Comparison of ENCODE assay signal across 21 cellular contexts in genomic region chr11:112223754-112224532, GRCh38. TPM values are rescaled to one million over a fixed set of nuclear protein-coding genes. Genes with fewer than 3 reads are reported as not detected.
"Had no signal": no experiment of that assay in that cellular context is flagged by ENCODE, and none has a peak within 500 bp of the region (broad histone marks: within the 10 kb centered on the region; RNA-seq: fewer than 3 reads in every experiment).

No MANE protein-coding gene starts in this region.

- H3K27ac ChIP-seq: esophagus muscularis mucosa, left lung, lower lobe of right lung, neutrophil, sigmoid colon, suprapubic skin, thyroid gland, upper lobe of left lung, uterus had no signal

- H3K9me3 ChIP-seq: esophagus muscularis mucosa, left lung, lower lobe of right lung, neutrophil, sigmoid colon, suprapubic skin, thyroid gland, upper lobe of left lung, uterus had no signal

- H3K4me3 ChIP-seq: esophagus muscularis mucosa, left lung, lower lobe of right lung, sigmoid colon, skin epidermis, suprapubic skin, thyroid gland, upper lobe of left lung, uterus had no signal

- H3K27ac Mint-ChIP-seq: dendritic cell treated with granulocyte-macrophage colony-stimulating factor and Interleukin-4, amounts not matched to agents 40 ng/mL and 50 ng/mL, for 4 days; nephron progenitor cell had no signal

- H3K27me3 Mint-ChIP-seq: dendritic cell treated with granulocyte-macrophage colony-stimulating factor and Interleukin-4, amounts not matched to agents 40 ng/mL and 50 ng/mL, for 4 days; effector memory CD8-positive, alpha-beta T cell; memory B cell had no signal

- H3K36me3 ChIP-seq: left lung, suprapubic skin, thyroid gland, uterus had no signal

- DNase-seq: effector memory CD8-positive, alpha-beta T cell; immature natural killer cell; left lung; lower lobe of right lung; nephron progenitor cell; sigmoid colon; stimulated activated naive CD8-positive, alpha-beta T cell treated with anti-CD3 and anti-CD28 coated beads, Interleukin-15, Interleukin-2, amounts not matched to agents 100 U/mL and 50 U/mL, for 24 hours; thyroid gland; upper lobe of left lung; uterus had no signal

- H3K4me1 ChIP-seq: uterus had no signal

- H3K9me3 Mint-ChIP-seq: dendritic cell treated with granulocyte-macrophage colony-stimulating factor and Interleukin-4, amounts not matched to agents 40 ng/mL and 50 ng/mL, for 4 days; effector memory CD8-positive, alpha-beta T cell; immature natural killer cell; memory B cell; mesothelial cell of epicardium had no signal

- H3K27me3 ChIP-seq: esophagus muscularis mucosa, left lung, neutrophil, sigmoid colon, suprapubic skin, thyroid gland, upper lobe of left lung, uterus had no signal

- ATAC-seq: effector memory CD8-positive, alpha-beta T cell; left lung; lower lobe of right lung; stimulated activated naive CD8-positive, alpha-beta T cell treated with anti-CD3 and anti-CD28 coated beads, Interleukin-15, Interleukin-2, amounts not matched to agents 100 U/mL and 50 U/mL, for 24 hours had no signal

- H3K4me3 Mint-ChIP-seq: dendritic cell treated with granulocyte-macrophage colony-stimulating factor and Interleukin-4, amounts not matched to agents 40 ng/mL and 50 ng/mL, for 4 days; memory B cell had no signal

RNA-seq across cellular contexts. Expression of gene PLET1, which starts 36.7 kb away (rescaled TPM):
- total RNA-seq: esophagus muscularis mucosa, left lung, lower lobe of right lung, mesothelial cell of epicardium, mucosa of gallbladder, myocyte, osteoblast, pulmonary artery endothelial cell, sigmoid colon, suprapubic skin, thyroid gland, upper lobe of left lung, uterus had no signal

RNA-seq across cellular contexts. Expression of gene TEX12, which starts 56.8 kb away (rescaled TPM):
- total RNA-seq: left lung, lower lobe of right lung, mucosa of gallbladder, myocyte, osteoblast, pulmonary artery endothelial cell had no signal
